Comparison of ENCODE assay signal across 21 cellular contexts in genomic region chr15:77826006-77826695, GRCh38.
"Had no signal": no experiment of that assay in that cellular context is flagged by ENCODE, and none has a peak within 500 bp of the region (broad histone marks: within the 10 kb centered on the region; RNA-seq: fewer than 3 reads in every experiment).

No MANE protein-coding gene starts in this region.

- H3K27ac Mint-ChIP-seq: activated T-cell treated with anti-CD3 and anti-CD28 coated beads, Interleukin-2, amount 50 U/mL, for 72 hours; memory B cell; naive thymus-derived CD8-positive, alpha-beta T cell; progenitor cell of endocrine pancreas; stimulated activated effector memory CD8-positive, alpha-beta T cell treated with anti-CD3 and anti-CD28 coated beads, Interleukin-12 subunit alpha, Interleukin-12 subunit beta, amount 100 ng/mL, for 72 hours; stimulated activated naive CD8-positive, alpha-beta T cell treated with anti-CD3 and anti-CD28 coated beads, Interleukin-15, Interleukin-2, amounts not matched to agents 100 ng/mL and 50 ng/mL, for 24 hours; type B pancreatic cell had no signal

- DNase-seq: activated CD4-positive, alpha-beta T cell treated with anti-CD3 and anti-CD28 coated beads for 4 hours; activated CD4-positive, alpha-beta T cell treated with anti-CD3 and anti-CD28 coated beads, Interleukin-2, amount 50 U/mL, for 4 hours; activated gamma-delta T cell; activated naive CD4-positive, alpha-beta T cell treated with anti-CD3 and anti-CD28 coated beads, Interleukin-2, amount 50 U/mL, for 16 hours; activated T-cell treated with anti-CD3 and anti-CD28 coated beads for 4 hours; activated T-cell treated with anti-CD3 and anti-CD28 coated beads, Interleukin-2, amount 50 U/mL, for 72 hours; amniotic stem cell; brain microvascular endothelial cell; caudate nucleus; foreskin keratinocyte; stimulated activated CD4-positive, alpha-beta T cell treated with anti-CD3 and anti-CD28 coated beads, Interleukin-4, amount 100 ng/mL, for 24 hours; substantia nigra had no signal

- H3K27ac ChIP-seq: brain microvascular endothelial cell, esophagus muscularis mucosa, foreskin keratinocyte, skin epidermis had no signal

- H3K4me3 ChIP-seq: esophagus muscularis mucosa, skin epidermis had no signal

- H3K9me3 Mint-ChIP-seq: activated T-cell treated with anti-CD3 and anti-CD28 coated beads, Interleukin-2, amount 50 U/mL, for 72 hours; memory B cell; naive thymus-derived CD8-positive, alpha-beta T cell; stimulated activated effector memory CD8-positive, alpha-beta T cell treated with anti-CD3 and anti-CD28 coated beads, Interleukin-12 subunit alpha, Interleukin-12 subunit beta, amount 100 ng/mL, for 72 hours; stimulated activated naive CD8-positive, alpha-beta T cell treated with anti-CD3 and anti-CD28 coated beads, Interleukin-15, Interleukin-2, amounts not matched to agents 100 ng/mL and 50 ng/mL, for 24 hours; type B pancreatic cell had no signal

- H3K36me3 Mint-ChIP-seq: memory B cell; naive thymus-derived CD8-positive, alpha-beta T cell; stimulated activated effector memory CD8-positive, alpha-beta T cell treated with anti-CD3 and anti-CD28 coated beads, Interleukin-12 subunit alpha, Interleukin-12 subunit beta, amount 100 ng/mL, for 72 hours; type B pancreatic cell had no signal

- ATAC-seq: activated T-cell treated with anti-CD3 and anti-CD28 coated beads, Interleukin-2, amount 50 U/mL, for 72 hours; foreskin keratinocyte; naive thymus-derived CD8-positive, alpha-beta T cell; sciatic nerve; stimulated activated effector memory CD8-positive, alpha-beta T cell treated with anti-CD3 and anti-CD28 coated beads, Interleukin-12 subunit alpha, Interleukin-12 subunit beta, amount 100 ng/mL, for 72 hours had no signal

- H3K4me1 ChIP-seq: esophagus muscularis mucosa, foreskin keratinocyte had no signal

- H3K4me1 Mint-ChIP-seq: stimulated activated effector memory CD8-positive, alpha-beta T cell treated with anti-CD3 and anti-CD28 coated beads, Interleukin-12 subunit alpha, Interleukin-12 subunit beta, amount 100 ng/mL, for 72 hours had no signal

- H3K4me3 Mint-ChIP-seq: activated T-cell treated with anti-CD3 and anti-CD28 coated beads, Interleukin-2, amount 50 U/mL, for 72 hours; memory B cell; naive thymus-derived CD8-positive, alpha-beta T cell; stimulated activated effector memory CD8-positive, alpha-beta T cell treated with anti-CD3 and anti-CD28 coated beads, Interleukin-12 subunit alpha, Interleukin-12 subunit beta, amount 100 ng/mL, for 72 hours; stimulated activated naive CD8-positive, alpha-beta T cell treated with anti-CD3 and anti-CD28 coated beads, Interleukin-15, Interleukin-2, amounts not matched to agents 100 ng/mL and 50 ng/mL, for 24 hours; type B pancreatic cell had no signal

- H3K9me3 ChIP-seq: esophagus muscularis mucosa had no signal

- H3K36me3 ChIP-seq: brain microvascular endothelial cell, esophagus muscularis mucosa had no signal
